Comparison of ENCODE assay signal across 30 cellular contexts in the genomic region with DNA sequence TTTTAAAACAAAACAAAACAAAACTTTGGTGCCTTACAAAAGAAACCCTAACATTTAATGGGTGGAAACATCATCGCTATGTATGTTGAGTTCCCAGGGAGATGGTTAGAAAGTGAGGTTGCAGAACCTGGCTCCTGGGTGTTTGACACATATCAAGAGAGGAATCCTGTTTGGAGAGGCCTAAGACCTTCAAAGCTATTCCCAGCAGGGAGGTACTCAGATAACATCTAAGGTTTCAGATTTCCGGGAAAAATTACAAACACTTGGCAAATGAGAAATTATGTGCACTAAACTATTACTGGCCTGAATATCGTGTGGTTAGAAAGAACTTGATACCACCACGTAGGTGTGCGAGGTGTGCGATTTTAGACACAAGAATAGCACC. TPM values are rescaled to one million over a fixed set of nuclear protein-coding genes. Genes with fewer than 3 reads are reported as not detected.
DNase-seq lines count a peak whose midpoint lies in the region; ATAC-seq, FAIRE-seq and TF ChIP-seq lines count a peak whose summit lies in the region.
"Had no signal": no experiment of that assay in that cellular context is flagged by ENCODE, and none has a peak within 500 bp of the region (broad histone marks: within the 10 kb centered on the region; RNA-seq: fewer than 3 reads in every experiment).

No MANE protein-coding gene starts in this region.

- peaks cover 14% of the 10 kb centered on the region for H3K4me1 Mint-ChIP-seq in osteocyte (ENCODE audit: unreplicated experiment)
- H3K4me1 Mint-ChIP-seq: central memory CD8-positive, alpha-beta T cell; nephron had no signal

- H3K9me3 Mint-ChIP-seq in osteocyte (ENCODE audit: unreplicated experiment), result no peaks in the 10 kb centered on the region
- H3K9me3 Mint-ChIP-seq: central memory CD8-positive, alpha-beta T cell; nephron had no signal

- no peak for TF ChIP-seq POLR2A in H54 (IDR thresholded peaks at IDR 0.05; ENCODE audit: low read depth, low read length)
- TF ChIP-seq POLR2A in uterus (IDR thresholded peaks at IDR 0.05), result no peak

- no peak for TF ChIP-seq CTCF in osteocyte (IDR thresholded peaks at IDR 0.05)
- no peak for TF ChIP-seq CTCF in tibial artery (IDR thresholded peaks at IDR 0.05)
- TF ChIP-seq CTCF in uterus (IDR thresholded peaks at IDR 0.05), result no peak

- H3K4me1 ChIP-seq in tibial artery (no peaks in the 10 kb centered on the region), uterus (no peaks in the 10 kb centered on the region)
- H3K4me1 ChIP-seq: BLaER1 treated with 17β-estradiol and CSF1 and Interleukin-3, amounts not matched to agents 10 nM and 100 nM; pancreas; right atrium auricular region; spleen had no signal

- H3K4me3 ChIP-seq in tibial artery, result no peak overlapping the region
- H3K4me3 ChIP-seq in uterus, result no peak overlapping the region
- H3K4me3 ChIP-seq: BLaER1 treated with 17β-estradiol and CSF1 and Interleukin-3, amounts not matched to agents 10 nM and 100 nM; GM12878; pancreas; right atrium auricular region; spleen had no signal

- ATAC-seq in GM18909 (IDR thresholded peaks at IDR 0.05; ENCODE audit: poor library complexity, unreplicated experiment), result no peak
- ATAC-seq: GM12878, left ventricle myocardium superior, pancreas had no signal

- H3K27me3 ChIP-seq in tibial artery (no peaks in the 10 kb centered on the region), uterus (no peaks in the 10 kb centered on the region)
- H3K27me3 ChIP-seq: BLaER1 treated with 17β-estradiol and CSF1 and Interleukin-3, amounts not matched to agents 10 nM and 100 nM; pancreas; right atrium auricular region; spleen had no signal

- intact Hi-C loops in tibial artery (cut with DNase I; ENCODE audit: low total_unique reads) (no loop called here), uterus (cut with DNase I; ENCODE audit: low total_unique reads) (no loop called here)

- H3K36me3 ChIP-seq in tibial artery (peaks cover 60 to 66% (median 62%) of the 10 kb centered on the region in 3 donors), uterus (no peaks in the 10 kb centered on the region)

- FAIRE-seq in H54 (lab: Jason Lieb, UNC), result peak; percentile 66
- FAIRE-seq: GM12878, pancreas had no signal

- H3K27ac ChIP-seq in tibial artery (no peak overlapping the region), uterus (no peak overlapping the region)
- H3K27ac ChIP-seq: BLaER1 treated with 17β-estradiol and CSF1 and Interleukin-3, amounts not matched to agents 10 nM and 100 nM; KMS-11; pancreas; right atrium auricular region; spleen had no signal

- H3K27me3 Mint-ChIP-seq in osteocyte (ENCODE audit: unreplicated experiment), result no peaks in the 10 kb centered on the region
- H3K27me3 Mint-ChIP-seq: central memory CD8-positive, alpha-beta T cell had no signal

- DNase-seq in H54 (ENCODE audit: insufficient read length, low spot score) (no peak), fibroblast of gingiva (ENCODE audit: low read depth) (peak; percentile 6), osteocyte (ENCODE audit: extremely low spot score, unreplicated experiment) (no peak), tibial artery (no peak), uterus (no peak)
- DNase-seq: activated CD4-positive, alpha-beta T cell treated with anti-CD3 and anti-CD28 coated beads for 4 hours; activated naive CD4-positive, alpha-beta T cell; activated T-cell treated with anti-CD3 and anti-CD28 coated beads, Interleukin-2, amount 50 U/mL, for 48 hours; amniotic stem cell; Calu3; dermis blood vessel endothelial cell; EL; islet precursor cell; left ventricle myocardium superior; NCI-H1417; NCI-H2081; NCI-H446; NK-92 treated with Interleukin-12 subunit alpha and Interleukin-12 subunit beta, amount 100 ng/mL, for 24 hours; pancreas; SHP77; spleen; substantia nigra had no signal

- H3K9me3 ChIP-seq in tibial artery, result no peaks in the 10 kb centered on the region
- H3K9me3 ChIP-seq in uterus, result no peaks in the 10 kb centered on the region
- H3K9me3 ChIP-seq: BLaER1 treated with 17β-estradiol and CSF1 and Interleukin-3, amounts not matched to agents 10 nM and 100 nM; pancreas; right atrium auricular region; spleen had no signal

- no peak for TF ChIP-seq EP300 in Ishikawa (IDR thresholded peaks at IDR 0.05; ENCODE audit: borderline replicate concordance)

- peak overlapping the region; percentile 13 for H3K27ac Mint-ChIP-seq in osteocyte (ENCODE audit: unreplicated experiment)
- H3K27ac Mint-ChIP-seq: nephron had no signal

- no peak for TF ChIP-seq RAD21 in Ishikawa (IDR thresholded peaks at IDR 0.05; ENCODE audit: low read depth)

- H3K4me3 Mint-ChIP-seq in osteocyte (ENCODE audit: unreplicated experiment), result no peak overlapping the region
- H3K4me3 Mint-ChIP-seq: central memory CD8-positive, alpha-beta T cell; nephron had no signal

- peaks cover 69% of the 10 kb centered on the region for H3K36me3 Mint-ChIP-seq in osteocyte (ENCODE audit: unreplicated experiment)

TF ChIP-seq in Ishikawa, 13 proteins besides CTCF, POLR2A, EP300 and RAD21:
- TF ChIP-seq TEAD4 (IDR thresholded peaks at IDR 0.05) (no peak), TCF12 (IDR thresholded peaks at IDR 0.05; ENCODE audit: low read depth) (0 out of 2 replicates have a peak, but pooled peaks have one; percentile 16)

RNA-seq across cellular contexts. Expression of gene TRIM5, which starts 18.5 kb away (rescaled TPM):
- 41.7 and 47.3 TPM in 2 replicates for total RNA-seq in osteocyte
- 10 to 100 TPM in 3 of 4 donors, 1 to 10 TPM in 1; 4.4 to 50.4 (median 37.4) TPM for total RNA-seq in uterus

RNA-seq across cellular contexts. Expression of gene TRIM22, which starts 23.2 kb away (rescaled TPM):
- total RNA-seq in osteocyte (136 and 138 TPM in 2 replicates), uterus (10 to 100 TPM; 10.9 to 64.8 (median 25.4) TPM)

RNA-seq across cellular contexts. Expression of gene TRIM34, which starts 41.6 kb away (rescaled TPM):
- total RNA-seq in osteocyte (4.6 and 5.6 TPM in 2 replicates), uterus (10 to 100 TPM in 1 of 4 donors, 1 to 10 TPM in 3; 1.5 to 12.2 (median 6.0) TPM)
